ENCODE assay signal across 8 cellular contexts in the genomic region with DNA sequence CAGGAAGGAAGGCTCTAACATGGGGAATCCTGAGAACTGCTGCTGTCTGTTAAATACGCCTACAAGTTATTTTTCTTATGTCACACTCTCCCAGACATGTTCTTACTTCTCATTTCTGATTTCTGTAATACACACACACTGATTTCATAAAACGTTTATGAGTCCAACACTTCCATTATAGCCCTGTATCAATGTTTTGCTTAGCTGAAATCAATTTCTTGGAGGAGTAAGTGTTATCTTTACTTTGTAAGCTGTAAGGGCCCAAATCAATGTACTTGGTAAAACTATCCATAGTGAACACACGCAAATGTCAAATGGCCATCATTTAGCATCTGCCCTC. TPM values are rescaled to one million over a fixed set of nuclear protein-coding genes. Genes with fewer than 3 reads are reported as not detected.
DNase-seq lines count a peak whose midpoint lies in the region; ATAC-seq, FAIRE-seq and TF ChIP-seq lines count a peak whose summit lies in the region.

No MANE protein-coding gene starts in this region.

- peak overlapping the region; percentile 78 for H3K4me3 Mint-ChIP-seq in activated CD4-positive, alpha-beta memory T cell treated with anti-CD3 and anti-CD28 coated beads for 36 hours

- TF ChIP-seq POLR2A in HCT116 (IDR thresholded peaks at IDR 0.05; ENCODE audit: borderline replicate concordance, extremely low read depth, insufficient read depth, insufficient read length): no peak

- peaks cover 5% of the 10 kb centered on the region; the same call in 1 of the 2 replicates for H3K79me2 ChIP-seq in HCT116 (ENCODE audit: insufficient read depth, low read length)
- peaks cover 23% of the 10 kb centered on the region for H3K79me2 ChIP-seq in hepatocyte

- H3K9me2 ChIP-seq in HCT116 (ENCODE audit: insufficient read depth): no peaks in the 10 kb centered on the region
- H3K9me2 ChIP-seq in hepatocyte (replicated peaks; ENCODE audit: insufficient read depth): no peaks in the 10 kb centered on the region

- DNase-seq in HCT116 (ENCODE audit: low read depth, low spot score) (no peak), hepatocyte (ENCODE audit: low spot score) (no peak), small intestine (no peak), retina (no peak), NCI-H2107 (lab: John Stamatoyannopoulos, UW) (no peak)
- DNase-seq in activated CD4-positive, alpha-beta memory T cell treated with anti-CD3 and anti-CD28 coated beads for 36 hours: no peak

- H3K27ac ChIP-seq in HCT116 (ENCODE audit: low read depth, low read length): peak overlapping the region; percentile 99
- peak overlapping the region; percentile 99 for H3K27ac ChIP-seq in hepatocyte
- H3K27ac ChIP-seq in small intestine (ENCODE audit: low read depth in 1 of 2, low read length in 1 of 2): peak overlapping the region; percentile 94 to 99

- 19% methylated on average over 3 of the region's 3 CpGs for WGBS in hepatocyte (ENCODE audit: low lambda C conversion rate, missing lambda C conversion rate)
- 4 to 6% (median 5%) methylated on average over 3 of the region's 3 CpGs for WGBS in small intestine, 3 donors

- peak overlapping the region; percentile 97 for H3K27ac Mint-ChIP-seq in activated CD4-positive, alpha-beta memory T cell treated with anti-CD3 and anti-CD28 coated beads for 36 hours

- POLR2A ChIA-PET in HCT116 (lab: Charles Lee): no interaction called here
- POLR2A ChIA-PET in activated CD4-positive, alpha-beta memory T cell treated with anti-CD3 and anti-CD28 coated beads for 36 hours (lab: Charles Lee): interaction anchor here (1.2 to 3.1 kb wide), 4 partner anchors 9 to 61 kb away, joined by 4 to 22 read pairs (median 8); a partner anchor contains a TSS

- H3K9me3 ChIP-seq in HCT116 (ENCODE audit: control insufficient read depth in 1 of 2, insufficient read depth in 1 of 2, low read depth in 1 of 2, low read length in 2 of 2) (no peaks in the 10 kb centered on the region), hepatocyte (ENCODE audit: low read depth) (no peaks in the 10 kb centered on the region), small intestine (ENCODE audit: control insufficient read depth, low read depth) (no peaks in the 10 kb centered on the region)

- H3K27me3 ChIP-seq in HCT116 (ENCODE audit: insufficient read depth, low read length) (no peaks in the 10 kb centered on the region), hepatocyte (no peaks in the 10 kb centered on the region), small intestine (ENCODE audit: control insufficient read depth in 2 of 2, insufficient read depth in 2 of 2, low read length in 2 of 2) (no peaks in the 10 kb centered on the region)

- H3K4me1 ChIP-seq in HCT116 (ENCODE audit: control insufficient read depth in 1 of 2, insufficient read depth in 2 of 2, low read length in 2 of 2) (peaks cover 8 to 19% of the 10 kb centered on the region in 2 experiments; a peak in 3 of 4 replicates), hepatocyte (ENCODE audit: insufficient read depth) (peaks cover 22% of the 10 kb centered on the region), small intestine (ENCODE audit: control insufficient read depth in 2 of 2, insufficient read depth in 1 of 2, low read depth in 1 of 2, low read length in 1 of 2) (peaks cover 3 to 5% of the 10 kb centered on the region in 2 donors)

- RAD21 ChIA-PET in HCT116 (lab: Charles Lee; ENCODE audit: low non-redundant PET in 1 of 2, low total read pairs in 2 of 2, uncharacterized antibody in 2 of 2, unreplicated experiment in 2 of 2): no interaction called here

- H3K4me3 ChIP-seq in HCT116 (replicated peaks in 1 of 2; ENCODE audit: low read depth in 1 of 2, low read length in 2 of 2) (peak overlapping the region; percentile 76 to 96), hepatocyte (peak overlapping the region; percentile 6), small intestine (ENCODE audit: low read depth in 1 of 2, low read length in 2 of 2) (peak overlapping the region; percentile 20 to 77)

- FAIRE-seq in small intestine (lab: Jason Lieb, UNC): no peak

- TF ChIP-seq RAD21 in HCT116 (IDR thresholded peaks at IDR 0.05; ENCODE audit: low read depth): no peak

- TF ChIP-seq CTCF in HCT116 (IDR thresholded peaks at IDR 0.05 in 2 of 3, conservative IDR thresholded peaks at IDR 0.05 in 1 of 3; ENCODE audit: borderline replicate concordance in 1 of 3, insufficient read depth in 1 of 3, low read depth in 2 of 3, low read length in 2 of 3) (no peak), hepatocyte (IDR thresholded peaks at IDR 0.05; ENCODE audit: poor library complexity) (no peak)

- H2AFZ ChIP-seq in HCT116 (ENCODE audit: low read depth, low read length, poor library complexity, severe bottlenecking): no peak overlapping the region
- H2AFZ ChIP-seq in hepatocyte: peak overlapping the region; percentile 12

- H3K36me3 ChIP-seq in HCT116 (ENCODE audit: control insufficient read depth in 1 of 2, insufficient read depth in 2 of 2, low read length in 2 of 2) (peaks cover 8 to 14% of the 10 kb centered on the region in 2 experiments; a peak in 3 of 4 replicates), hepatocyte (replicated peaks; ENCODE audit: insufficient read depth, low read depth) (no peaks in the 10 kb centered on the region), small intestine (ENCODE audit: control insufficient read depth in 2 of 2, insufficient read depth in 2 of 2, low read length in 2 of 2) (peaks cover 3 to 4% of the 10 kb centered on the region in 2 donors)

- no peaks in the 10 kb centered on the region for H3K27me3 Mint-ChIP-seq in activated CD4-positive, alpha-beta memory T cell treated with anti-CD3 and anti-CD28 coated beads for 36 hours

- H3K36me3 Mint-ChIP-seq in activated CD4-positive, alpha-beta memory T cell treated with anti-CD3 and anti-CD28 coated beads for 36 hours: peaks cover 25% of the 10 kb centered on the region

- H3K4me1 Mint-ChIP-seq in activated CD4-positive, alpha-beta memory T cell treated with anti-CD3 and anti-CD28 coated beads for 36 hours (ENCODE audit: low read depth): peaks cover 43% of the 10 kb centered on the region

- H3K9ac ChIP-seq in HCT116 (ENCODE audit: low read length): peak overlapping the region; percentile 86

- peak overlapping the region; percentile 76 for H3K4me2 ChIP-seq in HCT116 (ENCODE audit: low read length)
- H3K4me2 ChIP-seq in hepatocyte: peak overlapping the region; percentile 77

- no peaks in the 10 kb centered on the region for H3K9me3 Mint-ChIP-seq in activated CD4-positive, alpha-beta memory T cell treated with anti-CD3 and anti-CD28 coated beads for 36 hours

- CTCF ChIA-PET in HCT116 (lab: Charles Lee): no interaction called here
- CTCF ChIA-PET in activated CD4-positive, alpha-beta memory T cell treated with anti-CD3 and anti-CD28 coated beads for 36 hours (lab: Charles Lee): interaction anchor here (0.9 to 1.3 kb wide), 2 partner anchors 11 to 36 kb away, joined by 3 to 4 read pairs; no protein-coding TSS in a partner anchor

- ATAC-seq in HCT116: no peak
- ATAC-seq in HG03175 (IDR thresholded peaks at IDR 0.05; ENCODE audit: unreplicated experiment): no peak
- no peak for ATAC-seq in HG03460 (IDR thresholded peaks at IDR 0.05; ENCODE audit: unreplicated experiment)

- BruUV-seq in HCT116 (replicated peaks; lab: Mats Ljungman, UMichigan): no TSS peak

- intact Hi-C loops in HCT116 (cut with micrococcal nuclease): loop anchor here (1.0 to 2.0 kb wide), 3 partner anchors 7 to 94 kb away; a partner anchor contains a TSS
- intact Hi-C loops in activated CD4-positive, alpha-beta memory T cell treated with anti-CD3 and anti-CD28 coated beads for 36 hours (cut with micrococcal nuclease): loop anchor here (1.0 to 10.0 kb wide), 6 partner anchors 7 to 363 kb away; a partner anchor contains a TSS

- H4K20me1 ChIP-seq in HCT116 (ENCODE audit: insufficient read depth): no peaks in the 10 kb centered on the region
- peaks cover 5% of the 10 kb centered on the region for H4K20me1 ChIP-seq in hepatocyte (ENCODE audit: insufficient read depth, poor library complexity, severe bottlenecking)

TF ChIP-seq in HCT116, 20 proteins besides CTCF, POLR2A, EP300 and RAD21:
- no peak for TF ChIP-seq EGR1 (IDR thresholded peaks at IDR 0.05; ENCODE audit: low read depth)
- TF ChIP-seq SIN3A (IDR thresholded peaks at IDR 0.05; ENCODE audit: low read depth): 0 out of 2 replicates have a peak, but pooled peaks have one; percentile 80
- no peak for TF ChIP-seq JUND (IDR thresholded peaks at IDR 0.05)
- TF ChIP-seq ELF1 (IDR thresholded peaks at IDR 0.05; ENCODE audit: borderline replicate concordance, low read depth): peak; percentile 95; the same call in 1 of the 2 replicates

RNA-seq across cellular contexts. Expression of a gene that starts 0.8 kb away (rescaled TPM):
- total RNA-seq in HCT116 (2021; ENCODE audit: unreplicated experiment) (91.8 TPM), hepatocyte (43.9 and 54.9 TPM in 2 replicates)
- 191 and 192 TPM in 2 replicates for polyA plus RNA-seq in HCT116 (2012)
- 100 to 1,000 TPM; 101 to 110 TPM for total RNA-seq in activated CD4-positive, alpha-beta memory T cell treated with anti-CD3 and anti-CD28 coated beads for 36 hours
- polyA plus RNA-seq in hepatocyte (91.8 and 96.2 TPM in 2 replicates), small intestine (10 to 100 TPM; 46.2 to 87.0 (median 53.5) TPM)

RNA-seq across cellular contexts. Expression of a gene that starts 7.2 kb away (rescaled TPM):
- 95.4 TPM for total RNA-seq in HCT116 (2021; ENCODE audit: unreplicated experiment)
- polyA plus RNA-seq in HCT116 (2012): 76.0 and 79.8 TPM in 2 replicates
- 100 to 1,000 TPM; 333 to 343 TPM for total RNA-seq in activated CD4-positive, alpha-beta memory T cell treated with anti-CD3 and anti-CD28 coated beads for 36 hours
- total RNA-seq in hepatocyte: 61.9 and 64.6 TPM in 2 replicates
- 76.6 and 81.6 TPM in 2 replicates for polyA plus RNA-seq in hepatocyte
- 10 to 100 TPM; 37.6 to 44.7 (median 37.8) TPM for polyA plus RNA-seq in small intestine

RNA-seq across cellular contexts. Expression of a gene that starts 39.4 kb away (rescaled TPM):
- total RNA-seq in HCT116 (2021; ENCODE audit: unreplicated experiment) (53.6 TPM), hepatocyte (30.5 and 33.4 TPM in 2 replicates)
- polyA plus RNA-seq in HCT116 (2012): 58.9 and 66.1 TPM in 2 replicates
- 10 to 100 TPM; 29.7 to 32.2 TPM for total RNA-seq in activated CD4-positive, alpha-beta memory T cell treated with anti-CD3 and anti-CD28 coated beads for 36 hours
- polyA plus RNA-seq in hepatocyte (25.4 and 25.7 TPM in 2 replicates), small intestine (10 to 100 TPM in 1 of 3 donors, 1 to 10 TPM in 2; 7.8 to 21.1 (median 8.1) TPM)

RNA-seq across cellular contexts. Expression of a gene that starts 39.6 kb away (rescaled TPM):
- total RNA-seq in HCT116 (2021; ENCODE audit: unreplicated experiment): 45.2 TPM
- 30.8 and 32.6 TPM in 2 replicates for polyA plus RNA-seq in HCT116 (2012)
- total RNA-seq in activated CD4-positive, alpha-beta memory T cell treated with anti-CD3 and anti-CD28 coated beads for 36 hours: 10 to 100 TPM; 21.7 to 26.0 TPM
- total RNA-seq in hepatocyte: 27.7 and 32.6 TPM in 2 replicates
- polyA plus RNA-seq in hepatocyte: 46.0 and 58.0 TPM in 2 replicates
- 100 to 1,000 TPM in 2 of 3 donors, 10 to 100 TPM in 1; 40.8 to 254 (median 207) TPM for polyA plus RNA-seq in small intestine

Comparison
In these comparisons a context has a peak if more than half of its experiments do, and no peak if none do; other contexts are left out.
1. H3K4me3 ChIP-seq: peak in every context shown above with its lines; median percentile 86 in HCT116; 48 in small intestine; 6 in hepatocyte.